In genomic region chr19:5695649-5696195, GRCh38 we compare ENCODE assay signal across 1 cellular context.
TF ChIP-seq lines count a peak whose summit lies in the region.

No MANE protein-coding gene starts in this region.

TF ChIP-seq in HEK293, 187 proteins besides CTCF, POLR2A, EP300 and RAD21 (continued from another document):
- TF ChIP-seq AEBP2 (tag by site-specific recombination; IDR thresholded peaks at IDR 0.05; ENCODE audit: borderline replicate concordance) (no peak), SCRT1 (tag by site-specific recombination; IDR thresholded peaks at IDR 0.05; ENCODE audit: borderline replicate concordance) (0 out of 2 replicates have a peak, but pooled peaks have one; percentile 50), ZNF169 (tag by site-specific recombination; IDR thresholded peaks at IDR 0.05) (no peak), ZNF596 (tag by site-specific recombination; IDR thresholded peaks at IDR 0.05) (no peak), ZNF398 (tag by site-specific recombination; IDR thresholded peaks at IDR 0.05) (no peak), ZSCAN16 (tag by site-specific recombination; IDR thresholded peaks at IDR 0.05) (no peak), ZNF707 (tag by site-specific recombination; IDR thresholded peaks at IDR 0.05) (no peak), GLIS2 (tag by site-specific recombination; IDR thresholded peaks at IDR 0.05) (peak; percentile 72), ZFP69B (tag by site-specific recombination; IDR thresholded peaks at IDR 0.05) (peak; percentile 88), ZNF654 (tag by site-specific recombination; IDR thresholded peaks at IDR 0.05; ENCODE audit: low read depth) (no peak), ZNF600 (tag by site-specific recombination; IDR thresholded peaks at IDR 0.05) (0 out of 2 replicates have a peak, but pooled peaks have one; percentile 34), ZNF670 (tag by site-specific recombination; IDR thresholded peaks at IDR 0.05; ENCODE audit: low read depth) (no peak), ZNF776 (tag by site-specific recombination; IDR thresholded peaks at IDR 0.05; ENCODE audit: borderline replicate concordance) (no peak), ZFHX2 (tag by site-specific recombination; conservative IDR thresholded peaks at IDR 0.05) (peak; percentile 46), ZNF10 (tag by site-specific recombination; IDR thresholded peaks at IDR 0.05) (0 out of 2 replicates have a peak, but pooled peaks have one; percentile 32), EGR2 (tag by site-specific recombination; IDR thresholded peaks at IDR 0.05; ENCODE audit: low read depth) (no peak; the same call in 1 of the 2 replicates), ZNF544 (tag by site-specific recombination; IDR thresholded peaks at IDR 0.05) (no peak), KLF8 (tag by site-specific recombination; IDR thresholded peaks at IDR 0.05) (peak; percentile 67), ZNF184 (tag by site-specific recombination; IDR thresholded peaks at IDR 0.05) (no peak), ZEB2 (tag by site-specific recombination; IDR thresholded peaks at IDR 0.05) (0 out of 2 replicates have a peak, but pooled peaks have one; percentile 61)
